Comparison of ENCODE assay signal across 2 cellular contexts in the genomic region with DNA sequence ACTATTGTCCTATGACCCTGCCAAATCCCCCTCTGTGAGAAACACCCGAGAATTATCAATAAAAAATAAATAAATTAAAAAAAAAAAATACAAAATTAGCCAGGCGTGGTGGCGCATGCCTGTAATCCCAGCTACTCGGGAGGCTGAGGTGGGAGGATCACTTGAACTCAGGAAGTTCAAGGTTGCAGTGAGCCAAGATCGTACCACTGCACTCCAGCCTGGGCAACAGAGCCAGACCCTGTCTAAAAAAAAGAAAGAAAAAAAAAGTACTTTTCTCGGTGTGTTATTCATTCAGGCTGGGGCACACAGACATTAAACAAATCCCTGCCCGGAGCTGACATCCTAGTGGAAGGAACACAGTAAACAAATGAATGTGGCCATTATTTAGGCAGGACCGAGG. TPM values are rescaled to one million over a fixed set of nuclear protein-coding genes. Genes with fewer than 3 reads are reported as not detected.
"Had no signal": no experiment of that assay in that cellular context is flagged by ENCODE, and none has a peak within 500 bp of the region (broad histone marks: within the 10 kb centered on the region; RNA-seq: fewer than 3 reads in every experiment).

No MANE protein-coding gene starts in this region.

RNA-seq across cellular contexts. Expression of a gene that starts 9.1 kb away (rescaled TPM):
- total RNA-seq: HT-29, HT1080 had no signal
